Comparison of ENCODE assay signal across 10 cellular contexts in genomic region chr4:179521937-179522336, GRCh38.
"Had no signal": no experiment of that assay in that cellular context is flagged by ENCODE, and none has a peak within 500 bp of the region (broad histone marks: within the 10 kb centered on the region; RNA-seq: fewer than 3 reads in every experiment).

No MANE protein-coding gene starts in this region.

- DNase-seq: GM23248, H9, HCEC 1CT, IMR-90, KG1 had no signal

- H3K4me3 ChIP-seq: GM23248, K562 had no signal

- H3K9ac ChIP-seq: GM23248 had no signal

- H3K4me1 Mint-ChIP-seq: H9 had no signal

- H3K4me3 Mint-ChIP-seq: H9 had no signal

- H3K27ac ChIP-seq: GM23248, HL-60 had no signal

- FAIRE-seq: H1, H54, HTR-8/SVneo, K562 had no signal

- ATAC-seq: K562 had no signal

- H2AFZ ChIP-seq: GM23248 had no signal

- H3K27ac Mint-ChIP-seq: H9 had no signal
